ENCODE assay signal across 25 cellular contexts in the genomic region with DNA sequence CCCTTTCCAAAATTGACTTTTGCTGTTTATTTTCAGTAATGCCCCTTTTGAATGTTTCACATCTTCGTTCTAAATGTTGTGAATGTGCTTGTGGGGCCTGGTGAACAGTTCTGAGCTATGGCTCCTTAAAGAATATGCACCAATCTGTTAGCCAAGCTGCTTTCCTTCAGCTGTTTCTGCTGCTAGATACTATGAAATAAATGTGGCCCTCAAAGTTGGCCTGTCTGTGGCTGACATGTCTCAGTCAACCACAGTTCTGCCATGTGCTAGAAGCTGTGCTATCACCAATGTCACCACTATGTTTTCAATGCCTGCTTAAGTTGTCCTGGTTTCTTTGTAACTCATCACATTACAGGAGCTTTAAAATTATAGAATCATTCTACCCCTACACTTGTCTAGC.
"Had no signal": no experiment of that assay in that cellular context is flagged by ENCODE, and none has a peak within 500 bp of the region (broad histone marks: within the 10 kb centered on the region; RNA-seq: fewer than 3 reads in every experiment).

No MANE protein-coding gene starts in this region.

- H3K4me2 ChIP-seq: smooth muscle cell had no signal

- H3K27me3 Mint-ChIP-seq: stimulated activated naive B cell treated with anti-CD40 and anti-IgM and Interleukin-4, amounts not matched to agents 10 μg/mL and 1 μg/mL and 100 μg/mL, for 72 hours had no signal

- H3K4me3 ChIP-seq: esophagus squamous epithelium, gastroesophageal sphincter, heart left ventricle, lower lobe of right lung, right lobe of liver, smooth muscle cell, uterus had no signal

- H3K27me3 ChIP-seq: esophagus squamous epithelium, gastroesophageal sphincter, heart left ventricle, right lobe of liver, uterus had no signal

- H3K36me3 Mint-ChIP-seq: T-cell had no signal

- H3K4me1 ChIP-seq: uterus had no signal

- H3K27ac Mint-ChIP-seq: activated CD4-positive, alpha-beta T cell treated with anti-CD3 and anti-CD28 coated beads, Interleukin-2, amount 10 ng/mL, durations not matched to agents 7 days and 5 days; activated CD8-positive, alpha-beta T cell treated with anti-CD3 and anti-CD28 coated beads for 36 hours; activated T-helper 1 cell treated with anti-CD3 and anti-CD28 coated beads, Interleukin-12 subunit alpha, Interleukin-12 subunit beta, Interleukin-2, Interleukin-4 antibody, amounts not matched to agents 30 ng/mL and 10 ng/mL and 1 ng/mL, durations not matched to agents 14 hours and 24 hours and 36 hours; effector memory CD8-positive, alpha-beta T cell; nephron progenitor cell; stimulated activated naive B cell treated with anti-CD40 and anti-IgM and Interleukin-4, amounts not matched to agents 10 μg/mL and 1 μg/mL and 100 μg/mL, for 72 hours; T-cell had no signal

- H3K9me3 Mint-ChIP-seq: activated CD4-positive, alpha-beta T cell treated with anti-CD3 and anti-CD28 coated beads, Interleukin-2, amount 10 ng/mL, durations not matched to agents 7 days and 5 days; activated CD8-positive, alpha-beta T cell treated with anti-CD3 and anti-CD28 coated beads for 36 hours; activated T-helper 1 cell treated with anti-CD3 and anti-CD28 coated beads, Interleukin-12 subunit alpha, Interleukin-12 subunit beta, Interleukin-2, Interleukin-4 antibody, amounts not matched to agents 30 ng/mL and 10 ng/mL and 1 ng/mL, durations not matched to agents 14 hours and 24 hours and 36 hours; effector memory CD8-positive, alpha-beta T cell; nephron progenitor cell; stimulated activated naive B cell treated with anti-CD40 and anti-IgM and Interleukin-4, amounts not matched to agents 10 μg/mL and 1 μg/mL and 100 μg/mL, for 72 hours; T-cell had no signal

- H3K4me3 Mint-ChIP-seq: activated CD4-positive, alpha-beta T cell treated with anti-CD3 and anti-CD28 coated beads, Interleukin-2, amount 10 ng/mL, durations not matched to agents 7 days and 5 days; activated CD8-positive, alpha-beta T cell treated with anti-CD3 and anti-CD28 coated beads for 36 hours; activated T-helper 1 cell treated with anti-CD3 and anti-CD28 coated beads, Interleukin-12 subunit alpha, Interleukin-12 subunit beta, Interleukin-2, Interleukin-4 antibody, amounts not matched to agents 30 ng/mL and 10 ng/mL and 1 ng/mL, durations not matched to agents 14 hours and 24 hours and 36 hours; effector memory CD8-positive, alpha-beta T cell; nephron progenitor cell; stimulated activated naive B cell treated with anti-CD40 and anti-IgM and Interleukin-4, amounts not matched to agents 10 μg/mL and 1 μg/mL and 100 μg/mL, for 72 hours; T-cell had no signal

- H3K4me1 Mint-ChIP-seq: activated CD4-positive, alpha-beta T cell treated with anti-CD3 and anti-CD28 coated beads, Interleukin-2, amount 10 ng/mL, durations not matched to agents 7 days and 5 days; stimulated activated naive B cell treated with anti-CD40 and anti-IgM and Interleukin-4, amounts not matched to agents 10 μg/mL and 1 μg/mL and 100 μg/mL, for 72 hours; T-cell had no signal

- H3K36me3 ChIP-seq: esophagus squamous epithelium, gastroesophageal sphincter, heart left ventricle, lower lobe of right lung, right lobe of liver, uterus, WERI-Rb-1 had no signal

- H3K9me3 ChIP-seq: esophagus squamous epithelium, gastroesophageal sphincter, heart left ventricle, lower lobe of right lung, right lobe of liver, uterus had no signal

- H3K27ac ChIP-seq: esophagus squamous epithelium, gastroesophageal sphincter, lower lobe of right lung, uterus, WERI-Rb-1 had no signal

- DNase-seq: activated CD4-positive, alpha-beta T cell treated with anti-CD3 and anti-CD28 coated beads, Interleukin-2, amount 10 ng/mL, durations not matched to agents 7 days and 5 days; activated CD4-positive, CD25-positive, alpha-beta regulatory T cell treated with anti-CD3 and anti-CD28 coated beads, Interleukin-2, amount 50 U/mL, for 72 hours; activated CD8-positive, alpha-beta T cell treated with anti-CD3 and anti-CD28 coated beads for 36 hours; activated gamma-delta T cell; activated naive CD4-positive, alpha-beta T cell treated with anti-CD3 and anti-CD28 coated beads, Interleukin-2, amount 50 U/mL, for 16 hours; anterior cingulate cortex; caudate nucleus; effector memory CD8-positive, alpha-beta T cell; esophagus squamous epithelium; heart left ventricle; islet precursor cell; left colon; lower lobe of right lung; nephron progenitor cell; posterior cingulate gyrus; right lobe of liver; stimulated activated CD4-positive, alpha-beta T cell treated with anti-CD3 and anti-CD28 coated beads, Interleukin-15, amount 100 ng/mL, for 24 hours; stimulated activated naive B cell treated with anti-CD40 and anti-IgM and Interleukin-4, amounts not matched to agents 10 μg/mL and 1 μg/mL and 100 μg/mL, for 72 hours; T-cell; trophoblast cell; uterus; WERI-Rb-1 had no signal
